ENCODE assay signal across 8 cellular contexts in genomic region chr11:47355283-47356128, GRCh38. TPM values are rescaled to one million over a fixed set of nuclear protein-coding genes. Genes with fewer than 3 reads are reported as not detected.
DNase-seq lines count a peak whose midpoint lies in the region; ATAC-seq and TF ChIP-seq lines count a peak whose summit lies in the region.

No MANE protein-coding gene starts in this region.

- CTCF ChIA-PET in RWPE1 (lab: Yijun Ruan, JAX) = interaction anchor here (0.5 to 1.4 kb wide), 28 partner anchors 9 to 681 kb away, joined by 3 to 12 read pairs (median 4); no protein-coding TSS in a partner anchor

- no peaks in the 10 kb centered on the region for H3K27me3 Mint-ChIP-seq in stimulated activated memory B cell treated with anti-CD40 and anti-IgM and Interleukin-4, amounts not matched to agents 10 μg/mL and 1 μg/mL and 100 μg/mL, for 72 hours

- POLR2A ChIA-PET in RWPE1 (lab: Yijun Ruan, JAX; ENCODE audit: low non-redundant PET) = no interaction called here

- peak; percentile 65 for ATAC-seq in stimulated activated memory B cell treated with anti-CD40 and anti-IgM and Interleukin-4, amounts not matched to agents 10 μg/mL and 1 μg/mL and 100 μg/mL, for 72 hours
- ATAC-seq in GM18867 (IDR thresholded peaks at IDR 0.05; ENCODE audit: unreplicated experiment) = no peak
- no peak for ATAC-seq in GM18505 (IDR thresholded peaks at IDR 0.05; ENCODE audit: unreplicated experiment)

- no peak overlapping the region for H3K4me2 ChIP-seq in MM.1S (ENCODE audit: low read depth, low read length)

- H3K9me3 Mint-ChIP-seq in stimulated activated memory B cell treated with anti-CD40 and anti-IgM and Interleukin-4, amounts not matched to agents 10 μg/mL and 1 μg/mL and 100 μg/mL, for 72 hours = no peaks in the 10 kb centered on the region

- H3K27me3 ChIP-seq in MM.1S (replicated peaks; ENCODE audit: insufficient read depth, low read length) = no peaks in the 10 kb centered on the region
- H3K27me3 ChIP-seq in liver (ENCODE audit: control insufficient read depth in 4 of 4, insufficient read depth in 4 of 4, low read length in 3 of 4) = no peaks in the 10 kb centered on the region

- no peak overlapping the region for H2AFZ ChIP-seq in MM.1S (ENCODE audit: low read length)

- peaks cover 18% of the 10 kb centered on the region for H3K36me3 Mint-ChIP-seq in stimulated activated memory B cell treated with anti-CD40 and anti-IgM and Interleukin-4, amounts not matched to agents 10 μg/mL and 1 μg/mL and 100 μg/mL, for 72 hours

- H3K36me3 ChIP-seq in MM.1S (replicated peaks; ENCODE audit: insufficient read depth, low read length) = no peaks in the 10 kb centered on the region
- no peaks in the 10 kb centered on the region for H3K36me3 ChIP-seq in liver (ENCODE audit: control insufficient read depth in 4 of 4, insufficient read depth in 3 of 4, low read depth in 1 of 4, low read length in 3 of 4)

- TF ChIP-seq POLR2A in GM18505 (IDR thresholded peaks at IDR 0.05; ENCODE audit: borderline replicate concordance, extremely low read depth, insufficient read depth, insufficient read length) = no peak

- no peaks in the 10 kb centered on the region for H3K9me3 ChIP-seq in MM.1S (replicated peaks; ENCODE audit: insufficient read depth, low read length)
- no peaks in the 10 kb centered on the region for H3K9me3 ChIP-seq in liver (ENCODE audit: control insufficient read depth in 4 of 4, low read length in 3 of 4)

- WGBS in liver = 35% methylated on average over 47 of the region's 47 CpGs

- no peak overlapping the region for H3K4me3 Mint-ChIP-seq in stimulated activated memory B cell treated with anti-CD40 and anti-IgM and Interleukin-4, amounts not matched to agents 10 μg/mL and 1 μg/mL and 100 μg/mL, for 72 hours

- TF ChIP-seq CTCF in MM.1S (IDR thresholded peaks at IDR 0.05; ENCODE audit: low read length) (peak; percentile 12; the same call in 1 of the 2 replicates), RWPE1 (conservative IDR thresholded peaks at IDR 0.05; ENCODE audit: low read depth) (peak; percentile 97), liver (IDR thresholded peaks at IDR 0.05; ENCODE audit: low read depth, low read length, missing input control) (peak; percentile 93)

- in situ Hi-C loops in G401 (cut with HindIII; ENCODE audit: low sequenced_read_pairs) = no loop called here

- H3K4me1 Mint-ChIP-seq in stimulated activated memory B cell treated with anti-CD40 and anti-IgM and Interleukin-4, amounts not matched to agents 10 μg/mL and 1 μg/mL and 100 μg/mL, for 72 hours = peaks cover 9% of the 10 kb centered on the region

- peak; percentile 92 for DNase-seq in G401 (ENCODE audit: low spot score)
- DNase-seq in MM.1S = no peak
- peak; percentile 76 for DNase-seq in RWPE1 (ENCODE audit: low spot score)
- peak; percentile 97 for DNase-seq in ecto neural progenitor cell (ENCODE audit: low spot score)

- H3K4me3 ChIP-seq in MM.1S (ENCODE audit: low read length) (no peak overlapping the region), liver (ENCODE audit: low read depth in 1 of 3, low read length in 3 of 3) (peak overlapping the region in 2 of 3 donors; percentile 29 to 65)

- no peaks in the 10 kb centered on the region for H4K20me1 ChIP-seq in MM.1S (ENCODE audit: insufficient read depth, low read length)

- TF ChIP-seq RAD21 in liver (IDR thresholded peaks at IDR 0.05) = peak; percentile 92

- no peak overlapping the region for H3K27ac Mint-ChIP-seq in stimulated activated memory B cell treated with anti-CD40 and anti-IgM and Interleukin-4, amounts not matched to agents 10 μg/mL and 1 μg/mL and 100 μg/mL, for 72 hours

- H3K9me2 ChIP-seq in MM.1S (replicated peaks; ENCODE audit: insufficient read depth, low read length) = no peaks in the 10 kb centered on the region

- H3K4me1 ChIP-seq in MM.1S (ENCODE audit: low read length) (no peaks in the 10 kb centered on the region), liver (ENCODE audit: control insufficient read depth in 4 of 4, insufficient read depth in 4 of 4, low read length in 3 of 4) (peaks cover 0 to 6% (median 0%) of the 10 kb centered on the region in 4 donors)

- H3K9ac ChIP-seq in MM.1S (ENCODE audit: low read length) (no peak overlapping the region), liver (ENCODE audit: low read depth in 1 of 2, low read length in 2 of 2) (no peak overlapping the region)

- H3K27ac ChIP-seq in MM.1S (ENCODE audit: low read length) (no peak overlapping the region), RWPE1 (peak overlapping the region; percentile 59), liver (ENCODE audit: low read depth in 1 of 2, low read length in 2 of 2) (no peak overlapping the region)

- H3K79me2 ChIP-seq in MM.1S (ENCODE audit: low read length) = no peaks in the 10 kb centered on the region

- no peaks in the 10 kb centered on the region for H3F3A ChIP-seq in MM.1S (ENCODE audit: insufficient read depth, low read length)

TF ChIP-seq in liver, 16 proteins besides CTCF, POLR2A, EP300 and RAD21:
- no peak for TF ChIP-seq FOXA2 (IDR thresholded peaks at IDR 0.05)
- TF ChIP-seq HNF4A (conservative IDR thresholded peaks at IDR 0.05) = peak in 1 of 2 donors; percentile 71
- TF ChIP-seq RXRA (IDR thresholded peaks at IDR 0.05) = peak in 1 of 2 donors; percentile 83

RNA-seq across cellular contexts. Expression of gene MYBPC3, which starts 3.0 kb away (rescaled TPM):
- 0.37 TPM in 1 of 2 replicates, not detected in the other for total RNA-seq in G401 (2014; rRNA removed; shearing (Covaris generic))
- under 1 TPM in 1 of 2 donors, not detected in 1; 0.25 TPM for total RNA-seq in liver
- polyA plus RNA-seq in liver = under 1 TPM in 1 of 2 donors, not detected in 1; 0.01 TPM

RNA-seq across cellular contexts. Expression of gene SPI1, which starts 22.8 kb away (rescaled TPM):
- total RNA-seq in G401 (2014; rRNA removed; shearing (Covaris generic)) = not detected in 2 replicates
- 10 to 100 TPM; 12.5 to 14.2 TPM for total RNA-seq in liver
- polyA plus RNA-seq in liver = 10 to 100 TPM in 1 of 2 donors, 1 to 10 TPM in 1; 2.3 to 14.4 TPM

RNA-seq across cellular contexts. Expression of gene SLC39A13, which starts 52.9 kb away (rescaled TPM):
- total RNA-seq in G401 (2014; rRNA removed; shearing (Covaris generic)) = 22.9 and 43.0 TPM in 2 replicates
- total RNA-seq in liver = 10 to 100 TPM in 1 of 2 donors, 1 to 10 TPM in 1; 8.2 to 13.0 TPM
- polyA plus RNA-seq in liver = 10 to 100 TPM in 1 of 2 donors, 1 to 10 TPM in 1; 8.4 to 17.5 TPM

Comparison
In these comparisons a context has a peak if more than half of its experiments do, and no peak if none do; other contexts are left out.
1. CTCF ChIP-seq: peak in every context shown above with its lines; median percentile 97 in RWPE1; 93 in liver; 12 in MM.1S.
2. RNA of gene SPI1, which starts 22.8 kb away (total RNA-seq): 12.5 to 14.2 TPM in liver; not detected in G401; every median in the first group is over 10 times any median in the second.